In the genomic region with DNA sequence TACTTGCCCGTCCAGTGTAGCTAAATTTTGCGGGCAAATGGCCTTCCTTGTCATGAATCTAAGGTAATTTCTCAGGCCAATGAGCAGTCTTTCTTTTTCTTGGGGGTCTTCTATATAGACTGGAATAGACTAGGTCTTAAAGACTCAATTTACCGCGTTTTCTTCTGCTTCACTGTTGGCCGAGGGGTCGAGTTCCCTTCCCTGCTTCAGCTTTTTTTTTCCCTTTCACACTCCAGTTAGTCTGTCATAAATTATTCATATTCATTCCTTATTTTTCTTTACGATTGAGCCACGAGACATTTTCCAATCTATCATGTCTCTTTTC, we compare ENCODE assay signal across 8 cellular contexts. TPM values are rescaled to one million over a fixed set of nuclear protein-coding genes. Genes with fewer than 3 reads are reported as not detected.
A peak's percentile ranks its signal among the peaks of the same experiment; 100 is the strongest.
DNase-seq lines count a peak whose midpoint lies in the region; ATAC-seq, FAIRE-seq and TF ChIP-seq lines count a peak whose summit lies in the region.

No MANE protein-coding gene starts in this region.

- TF ChIP-seq POLR2A in suprapubic skin (IDR thresholded peaks at IDR 0.05) (no peak), H54 (IDR thresholded peaks at IDR 0.05; ENCODE audit: low read depth, low read length) (no peak)

- no peaks in the 10 kb centered on the region for H3K9me3 Mint-ChIP-seq in activated CD4-positive, alpha-beta T cell treated with anti-CD3 and anti-CD28 coated beads, Interleukin-2, amount 10 ng/mL, durations not matched to agents 24 days and 14 days
- H3K9me3 Mint-ChIP-seq in activated CD8-positive, alpha-beta T cell treated with anti-CD3 and anti-CD28 coated beads, Interleukin-2, amount 10 ng/mL, durations not matched to agents 7 days and 5 days (ENCODE audit: insufficient read depth): no peaks in the 10 kb centered on the region
- no peaks in the 10 kb centered on the region for H3K9me3 Mint-ChIP-seq in immature natural killer cell

- peaks cover 8% of the 10 kb centered on the region for H3K36me3 Mint-ChIP-seq in activated CD4-positive, alpha-beta T cell treated with anti-CD3 and anti-CD28 coated beads, Interleukin-2, amount 10 ng/mL, durations not matched to agents 24 days and 14 days (ENCODE audit: low read depth)
- peaks cover 12% of the 10 kb centered on the region for H3K36me3 Mint-ChIP-seq in activated CD8-positive, alpha-beta T cell treated with anti-CD3 and anti-CD28 coated beads, Interleukin-2, amount 10 ng/mL, durations not matched to agents 7 days and 5 days (ENCODE audit: low read depth)
- H3K36me3 Mint-ChIP-seq in immature natural killer cell: peaks cover 0 to 5% (median 0%) of the 10 kb centered on the region in 3 donors

- CTCF ChIA-PET in activated CD8-positive, alpha-beta T cell treated with anti-CD3 and anti-CD28 coated beads, Interleukin-2, amount 10 ng/mL, durations not matched to agents 7 days and 5 days (lab: Charles Lee): interaction anchor here (0.8 to 4.3 kb wide), 6 partner anchors 9 to 438 kb away, joined by 3 to 23 read pairs (median 6); a partner anchor contains a TSS

- H3K36me3 ChIP-seq in suprapubic skin: peaks cover 11% of the 10 kb centered on the region

- peak overlapping the region; percentile 93 for H3K27ac Mint-ChIP-seq in activated CD4-positive, alpha-beta T cell treated with anti-CD3 and anti-CD28 coated beads, Interleukin-2, amount 10 ng/mL, durations not matched to agents 24 days and 14 days
- peak overlapping the region; percentile 92 for H3K27ac Mint-ChIP-seq in activated CD8-positive, alpha-beta T cell treated with anti-CD3 and anti-CD28 coated beads, Interleukin-2, amount 10 ng/mL, durations not matched to agents 7 days and 5 days
- H3K27ac Mint-ChIP-seq in immature natural killer cell: peak overlapping the region; percentile 89 to 97 (median 90)

- peak overlapping the region; percentile 99 for H3K4me3 Mint-ChIP-seq in activated CD4-positive, alpha-beta T cell treated with anti-CD3 and anti-CD28 coated beads, Interleukin-2, amount 10 ng/mL, durations not matched to agents 24 days and 14 days
- peak overlapping the region; percentile 99 for H3K4me3 Mint-ChIP-seq in activated CD8-positive, alpha-beta T cell treated with anti-CD3 and anti-CD28 coated beads, Interleukin-2, amount 10 ng/mL, durations not matched to agents 7 days and 5 days
- H3K4me3 Mint-ChIP-seq in immature natural killer cell: peak overlapping the region; percentile 97 to 100 (median 100)

- no peak for TF ChIP-seq CTCF in suprapubic skin (IDR thresholded peaks at IDR 0.05)

- peak overlapping the region; percentile 96 for H3K4me3 ChIP-seq in suprapubic skin

- no peak for DNase-seq in activated CD4-positive, alpha-beta T cell treated with anti-CD3 and anti-CD28 coated beads, Interleukin-2, amount 10 ng/mL, durations not matched to agents 24 days and 14 days
- DNase-seq in activated CD4-positive, alpha-beta T cell treated with anti-CD3 and anti-CD28 coated beads, Interleukin-2, amount 50 U/mL, for 4 hours: no peak
- no peak for DNase-seq in activated CD8-positive, alpha-beta T cell treated with anti-CD3 and anti-CD28 coated beads, Interleukin-2, amount 10 ng/mL, durations not matched to agents 7 days and 5 days
- DNase-seq in immature natural killer cell (no peak), suprapubic skin (ENCODE audit: low spot score in 2 of 2) (no peak), H54 (ENCODE audit: insufficient read length, low spot score) (no peak), NCI-H510A treated with DMSO at 0.1 percent for 48 hours (lab: John Stamatoyannopoulos, UW) (no peak)

- H3K4me1 ChIP-seq in suprapubic skin: peaks cover 28% of the 10 kb centered on the region

- no peak for FAIRE-seq in H54 (lab: Jason Lieb, UNC)

- TF ChIP-seq EP300 in suprapubic skin (IDR thresholded peaks at IDR 0.05): no peak

- POLR2A ChIA-PET in activated CD8-positive, alpha-beta T cell treated with anti-CD3 and anti-CD28 coated beads, Interleukin-2, amount 10 ng/mL, durations not matched to agents 7 days and 5 days (lab: Charles Lee): interaction anchor here (1.2 to 1.4 kb wide), 3 partner anchors 9 to 147 kb away, joined by 3 to 4 read pairs (median 4); a partner anchor contains a TSS

- H3K27ac ChIP-seq in suprapubic skin: peak overlapping the region; percentile 51

- intact Hi-C loops in activated CD4-positive, alpha-beta T cell treated with anti-CD3 and anti-CD28 coated beads, Interleukin-2, amount 10 ng/mL, durations not matched to agents 24 days and 14 days (cut with micrococcal nuclease): loop anchor here (1.0 to 10.0 kb wide), 10 partner anchors 115 to 640 kb away; a partner anchor contains a TSS

- H3K27me3 Mint-ChIP-seq in activated CD4-positive, alpha-beta T cell treated with anti-CD3 and anti-CD28 coated beads, Interleukin-2, amount 10 ng/mL, durations not matched to agents 24 days and 14 days: peaks cover 32% of the 10 kb centered on the region
- H3K27me3 Mint-ChIP-seq in activated CD8-positive, alpha-beta T cell treated with anti-CD3 and anti-CD28 coated beads, Interleukin-2, amount 10 ng/mL, durations not matched to agents 7 days and 5 days (ENCODE audit: low read depth): peaks cover 28% of the 10 kb centered on the region
- H3K27me3 Mint-ChIP-seq in immature natural killer cell (ENCODE audit: low read depth in 3 of 3): peaks cover 5 to 9% (median 5%) of the 10 kb centered on the region in 3 donors

- H3K27me3 ChIP-seq in suprapubic skin: no peaks in the 10 kb centered on the region

- ATAC-seq in activated CD8-positive, alpha-beta T cell treated with anti-CD3 and anti-CD28 coated beads, Interleukin-2, amount 10 ng/mL, durations not matched to agents 7 days and 5 days: no peak
- no peak for ATAC-seq in HG03432 (IDR thresholded peaks at IDR 0.05; ENCODE audit: unreplicated experiment)

- under 1% methylated on average over 8 of the region's 8 CpGs for WGBS in suprapubic skin

- H3K9me3 ChIP-seq in suprapubic skin: no peaks in the 10 kb centered on the region

- H3K4me1 Mint-ChIP-seq in activated CD4-positive, alpha-beta T cell treated with anti-CD3 and anti-CD28 coated beads, Interleukin-2, amount 10 ng/mL, durations not matched to agents 24 days and 14 days: peaks cover 8% of the 10 kb centered on the region
- H3K4me1 Mint-ChIP-seq in activated CD8-positive, alpha-beta T cell treated with anti-CD3 and anti-CD28 coated beads, Interleukin-2, amount 10 ng/mL, durations not matched to agents 7 days and 5 days (ENCODE audit: low read depth): peaks cover 13% of the 10 kb centered on the region
- peaks cover 23 to 39% of the 10 kb centered on the region in 2 donors for H3K4me1 Mint-ChIP-seq in immature natural killer cell

RNA-seq across cellular contexts. Expression of a gene that starts 0.3 kb away (rescaled TPM):
- 26.7 and 28.0 TPM in 2 replicates for total RNA-seq in activated CD4-positive, alpha-beta T cell treated with anti-CD3 and anti-CD28 coated beads, Interleukin-2, amount 10 ng/mL, durations not matched to agents 24 days and 14 days
- total RNA-seq in activated CD8-positive, alpha-beta T cell treated with anti-CD3 and anti-CD28 coated beads, Interleukin-2, amount 10 ng/mL, durations not matched to agents 7 days and 5 days: 10 to 100 TPM; 22.9 to 28.3 TPM
- polyA plus RNA-seq in immature natural killer cell: 10 to 100 TPM; 15.3 to 39.8 (median 20.1) TPM
- total RNA-seq in suprapubic skin: 10 to 100 TPM in 3 of 4 donors, 1 to 10 TPM in 1; 7.4 to 23.7 (median 13.2) TPM

RNA-seq across cellular contexts. Expression of a gene that starts 1.2 kb away (rescaled TPM):
- total RNA-seq in activated CD4-positive, alpha-beta T cell treated with anti-CD3 and anti-CD28 coated beads, Interleukin-2, amount 10 ng/mL, durations not matched to agents 24 days and 14 days: 0.65 and 0.83 TPM in 2 replicates
- total RNA-seq in activated CD8-positive, alpha-beta T cell treated with anti-CD3 and anti-CD28 coated beads, Interleukin-2, amount 10 ng/mL, durations not matched to agents 7 days and 5 days: under 1 TPM; 0.29 to 0.37 TPM
- under 1 TPM in 1 of 3 donors, not detected in 2; 0.19 TPM for polyA plus RNA-seq in immature natural killer cell
- total RNA-seq in suprapubic skin: 1 to 10 TPM; 2.0 to 8.3 (median 5.1) TPM

RNA-seq across cellular contexts. Expression of a gene that starts 12.0 kb away (rescaled TPM):
- total RNA-seq in activated CD4-positive, alpha-beta T cell treated with anti-CD3 and anti-CD28 coated beads, Interleukin-2, amount 10 ng/mL, durations not matched to agents 24 days and 14 days: 12.2 TPM in 2 replicates
- 10 to 100 TPM in 1 of 2 experiments, 1 to 10 TPM in 1; 8.5 to 10.5 TPM for total RNA-seq in activated CD8-positive, alpha-beta T cell treated with anti-CD3 and anti-CD28 coated beads, Interleukin-2, amount 10 ng/mL, durations not matched to agents 7 days and 5 days
- 1 to 10 TPM; 1.5 to 2.6 (median 2.3) TPM for polyA plus RNA-seq in immature natural killer cell
- total RNA-seq in suprapubic skin: 10 to 100 TPM in 2 of 4 donors, 1 to 10 TPM in 2; 8.7 to 13.6 (median 10.3) TPM
